Comparison of ENCODE assay signal across 1 cellular context in the genomic region with DNA sequence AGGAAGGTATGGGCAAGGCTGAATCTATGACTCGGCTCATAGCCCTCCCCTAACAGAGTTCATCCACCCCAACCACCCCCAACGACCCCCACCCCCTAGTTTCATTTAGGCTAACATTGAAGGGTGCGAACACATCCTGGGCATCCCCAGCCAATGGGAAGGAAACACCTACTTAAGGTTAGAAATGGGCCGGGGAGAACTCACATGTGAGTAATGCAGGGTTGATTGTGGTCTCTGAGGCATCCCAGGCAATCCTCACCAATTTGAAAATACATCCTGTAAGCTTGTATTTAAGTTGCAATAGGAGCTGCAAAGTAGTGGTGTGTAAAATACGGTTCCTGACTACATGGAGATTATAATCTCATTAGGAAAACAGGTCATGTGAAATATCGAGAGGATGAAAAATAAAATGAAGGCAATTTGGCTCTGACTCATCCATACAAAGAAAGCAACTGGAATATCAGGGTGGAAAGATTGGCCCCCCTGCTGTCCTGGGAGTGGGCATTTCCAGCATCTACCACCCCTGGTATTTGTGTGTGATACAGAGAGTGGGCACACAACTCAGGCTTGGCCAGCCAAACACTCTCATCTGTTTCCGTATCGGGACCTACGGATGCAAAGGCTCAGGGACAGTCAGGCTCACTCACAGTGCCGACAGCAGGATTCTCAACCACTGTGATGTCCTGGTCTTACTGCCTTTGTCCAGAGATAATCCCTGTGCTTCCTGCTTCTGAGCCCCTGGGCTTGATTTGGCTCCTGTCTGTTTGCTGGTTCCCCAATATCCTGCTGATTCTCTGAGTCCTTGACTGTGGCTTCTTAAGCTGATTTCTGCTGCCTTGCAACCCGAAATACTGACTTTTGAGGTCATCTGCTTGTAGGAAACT.
TF ChIP-seq lines count a peak whose summit lies in the region.

No MANE protein-coding gene starts in this region.

TF ChIP-seq in endothelial cell of umbilical vein, 7 proteins besides CTCF, POLR2A, EP300 and RAD21:
- TF ChIP-seq FOS (IDR thresholded peaks at IDR 0.05; ENCODE audit: borderline replicate concordance, insufficient read depth, low read length) (no peak), POLR2AphosphoS5 (IDR thresholded peaks at IDR 0.05; ENCODE audit: insufficient read depth, low read depth, low read length) (no peak), JUN (IDR thresholded peaks at IDR 0.05; ENCODE audit: borderline replicate concordance, insufficient read depth, insufficient read length, low read depth) (no peak), EZH2 (IDR thresholded peaks at IDR 0.05; ENCODE audit: borderline replicate concordance, low read depth, low read length, severe bottlenecking) (no peak)
- TF ChIP-seq, protein P1, sequence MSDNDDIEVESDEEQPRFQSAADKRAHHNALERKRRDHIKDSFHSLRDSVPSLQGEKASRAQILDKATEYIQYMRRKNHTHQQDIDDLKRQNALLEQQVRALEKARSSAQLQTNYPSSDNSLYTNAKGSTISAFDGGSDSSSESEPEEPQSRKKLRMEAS (IDR thresholded peaks at IDR 0.05; ENCODE audit: insufficient read depth, insufficient read length): no peak
